ENCODE assay signal across 1 cellular context in genomic region chr3:51637941-51638471, GRCh38.
A peak's percentile ranks its signal among the peaks of the same experiment; 100 is the strongest.
TF ChIP-seq lines count a peak whose summit lies in the region.

No MANE protein-coding gene starts in this region.

TF ChIP-seq in HepG2, 621 proteins besides CTCF, POLR2A, EP300 and RAD21 (continued from another document and continues in another):
- TF ChIP-seq, protein P1, sequence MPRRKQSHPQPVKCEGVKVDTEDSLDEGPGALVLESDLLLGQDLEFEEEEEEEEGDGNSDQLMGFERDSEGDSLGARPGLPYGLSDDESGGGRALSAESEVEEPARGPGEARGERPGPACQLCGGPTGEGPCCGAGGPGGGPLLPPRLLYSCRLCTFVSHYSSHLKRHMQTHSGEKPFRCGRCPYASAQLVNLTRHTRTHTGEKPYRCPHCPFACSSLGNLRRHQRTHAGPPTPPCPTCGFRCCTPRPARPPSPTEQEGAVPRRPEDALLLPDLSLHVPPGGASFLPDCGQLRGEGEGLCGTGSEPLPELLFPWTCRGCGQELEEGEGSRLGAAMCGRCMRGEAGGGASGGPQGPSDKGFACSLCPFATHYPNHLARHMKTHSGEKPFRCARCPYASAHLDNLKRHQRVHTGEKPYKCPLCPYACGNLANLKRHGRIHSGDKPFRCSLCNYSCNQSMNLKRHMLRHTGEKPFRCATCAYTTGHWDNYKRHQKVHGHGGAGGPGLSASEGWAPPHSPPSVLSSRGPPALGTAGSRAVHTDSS (CRISPR knock-in tag; conservative IDR thresholded peaks at IDR 0.05): no peak
- TF ChIP-seq IRF2 (CRISPR knock-in tag; IDR thresholded peaks at IDR 0.05): peak; percentile 71; the same call in 1 of the 2 replicates
- TF ChIP-seq MED8 (CRISPR knock-in tag; IDR thresholded peaks at IDR 0.05; ENCODE audit: insufficient replicate concordance): no peak
- TF ChIP-seq ZFP82 (CRISPR knock-in tag; IDR thresholded peaks at IDR 0.05; ENCODE audit: borderline replicate concordance): no peak
- 0 out of 2 replicates have a peak, but pooled peaks have one; percentile 33 for TF ChIP-seq THRA (CRISPR knock-in tag; IDR thresholded peaks at IDR 0.05; ENCODE audit: borderline replicate concordance)
- TF ChIP-seq ZNF724P (CRISPR knock-in tag; IDR thresholded peaks at IDR 0.05; ENCODE audit: borderline replicate concordance): no peak
- TF ChIP-seq ZNF746 (CRISPR knock-in tag; IDR thresholded peaks at IDR 0.05): no peak
- TF ChIP-seq ZIK1 (CRISPR knock-in tag; IDR thresholded peaks at IDR 0.05; ENCODE audit: borderline replicate concordance, low read depth): no peak
- TF ChIP-seq, protein P2, sequence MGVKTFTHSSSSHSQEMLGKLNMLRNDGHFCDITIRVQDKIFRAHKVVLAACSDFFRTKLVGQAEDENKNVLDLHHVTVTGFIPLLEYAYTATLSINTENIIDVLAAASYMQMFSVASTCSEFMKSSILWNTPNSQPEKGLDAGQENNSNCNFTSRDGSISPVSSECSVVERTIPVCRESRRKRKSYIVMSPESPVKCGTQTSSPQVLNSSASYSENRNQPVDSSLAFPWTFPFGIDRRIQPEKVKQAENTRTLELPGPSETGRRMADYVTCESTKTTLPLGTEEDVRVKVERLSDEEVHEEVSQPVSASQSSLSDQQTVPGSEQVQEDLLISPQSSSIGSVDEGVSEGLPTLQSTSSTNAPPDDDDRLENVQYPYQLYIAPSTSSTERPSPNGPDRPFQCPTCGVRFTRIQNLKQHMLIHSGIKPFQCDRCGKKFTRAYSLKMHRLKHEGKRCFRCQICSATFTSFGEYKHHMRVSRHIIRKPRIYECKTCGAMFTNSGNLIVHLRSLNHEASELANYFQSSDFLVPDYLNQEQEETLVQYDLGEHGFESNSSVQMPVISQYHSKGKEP (CRISPR knock-in tag; IDR thresholded peaks at IDR 0.05): no peak
- TF ChIP-seq RERE (CRISPR knock-in tag; IDR thresholded peaks at IDR 0.05; ENCODE audit: low read depth): no peak
- no peak for TF ChIP-seq ZNF713 (CRISPR knock-in tag; IDR thresholded peaks at IDR 0.05)
- TF ChIP-seq ZNF275 (CRISPR knock-in tag; IDR thresholded peaks at IDR 0.05; ENCODE audit: borderline replicate concordance): no peak
- TF ChIP-seq ZKSCAN8 (CRISPR knock-in tag; IDR thresholded peaks at IDR 0.05; ENCODE audit: borderline replicate concordance): no peak
- TF ChIP-seq U2AF2 (IDR thresholded peaks at IDR 0.05; ENCODE audit: low read depth, low read length): no peak
- no peak for TF ChIP-seq KLF13 (CRISPR knock-in tag; IDR thresholded peaks at IDR 0.05)
- TF ChIP-seq ATAD3A (CRISPR knock-in tag; IDR thresholded peaks at IDR 0.05): no peak
- TF ChIP-seq, protein P3, sequence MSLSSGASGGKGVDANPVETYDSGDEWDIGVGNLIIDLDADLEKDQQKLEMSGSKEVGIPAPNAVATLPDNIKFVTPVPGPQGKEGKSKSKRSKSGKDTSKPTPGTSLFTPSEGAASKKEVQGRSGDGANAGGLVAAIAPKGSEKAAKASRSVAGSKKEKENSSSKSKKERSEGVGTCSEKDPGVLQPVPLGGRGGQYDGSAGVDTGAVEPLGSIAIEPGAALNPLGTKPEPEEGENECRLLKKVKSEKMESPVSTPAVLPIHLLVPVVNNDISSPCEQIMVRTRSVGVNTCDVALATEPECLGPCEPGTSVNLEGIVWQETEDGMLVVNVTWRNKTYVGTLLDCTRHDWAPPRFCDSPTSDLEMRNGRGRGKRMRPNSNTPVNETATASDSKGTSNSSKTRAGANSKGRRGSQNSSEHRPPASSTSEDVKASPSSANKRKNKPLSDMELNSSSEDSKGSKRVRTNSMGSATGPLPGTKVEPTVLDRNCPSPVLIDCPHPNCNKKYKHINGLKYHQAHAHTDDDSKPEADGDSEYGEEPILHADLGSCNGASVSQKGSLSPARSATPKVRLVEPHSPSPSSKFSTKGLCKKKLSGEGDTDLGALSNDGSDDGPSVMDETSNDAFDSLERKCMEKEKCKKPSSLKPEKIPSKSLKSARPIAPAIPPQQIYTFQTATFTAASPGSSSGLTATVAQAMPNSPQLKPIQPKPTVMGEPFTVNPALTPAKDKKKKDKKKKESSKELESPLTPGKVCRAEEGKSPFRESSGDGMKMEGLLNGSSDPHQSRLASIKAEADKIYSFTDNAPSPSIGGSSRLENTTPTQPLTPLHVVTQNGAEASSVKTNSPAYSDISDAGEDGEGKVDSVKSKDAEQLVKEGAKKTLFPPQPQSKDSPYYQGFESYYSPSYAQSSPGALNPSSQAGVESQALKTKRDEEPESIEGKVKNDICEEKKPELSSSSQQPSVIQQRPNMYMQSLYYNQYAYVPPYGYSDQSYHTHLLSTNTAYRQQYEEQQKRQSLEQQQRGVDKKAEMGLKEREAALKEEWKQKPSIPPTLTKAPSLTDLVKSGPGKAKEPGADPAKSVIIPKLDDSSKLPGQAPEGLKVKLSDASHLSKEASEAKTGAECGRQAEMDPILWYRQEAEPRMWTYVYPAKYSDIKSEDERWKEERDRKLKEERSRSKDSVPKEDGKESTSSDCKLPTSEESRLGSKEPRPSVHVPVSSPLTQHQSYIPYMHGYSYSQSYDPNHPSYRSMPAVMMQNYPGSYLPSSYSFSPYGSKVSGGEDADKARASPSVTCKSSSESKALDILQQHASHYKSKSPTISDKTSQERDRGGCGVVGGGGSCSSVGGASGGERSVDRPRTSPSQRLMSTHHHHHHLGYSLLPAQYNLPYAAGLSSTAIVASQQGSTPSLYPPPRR (CRISPR knock-in tag; IDR thresholded peaks at IDR 0.05; ENCODE audit: borderline replicate concordance): no peak
- TF ChIP-seq, protein P4, sequence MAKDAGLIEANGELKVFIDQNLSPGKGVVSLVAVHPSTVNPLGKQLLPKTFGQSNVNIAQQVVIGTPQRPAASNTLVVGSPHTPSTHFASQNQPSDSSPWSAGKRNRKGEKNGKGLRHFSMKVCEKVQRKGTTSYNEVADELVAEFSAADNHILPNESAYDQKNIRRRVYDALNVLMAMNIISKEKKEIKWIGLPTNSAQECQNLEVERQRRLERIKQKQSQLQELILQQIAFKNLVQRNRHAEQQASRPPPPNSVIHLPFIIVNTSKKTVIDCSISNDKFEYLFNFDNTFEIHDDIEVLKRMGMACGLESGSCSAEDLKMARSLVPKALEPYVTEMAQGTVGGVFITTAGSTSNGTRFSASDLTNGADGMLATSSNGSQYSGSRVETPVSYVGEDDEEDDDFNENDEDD (CRISPR knock-in tag; IDR thresholded peaks at IDR 0.05; ENCODE audit: borderline replicate concordance): 0 out of 2 replicates have a peak, but pooled peaks have one; percentile 22
- TF ChIP-seq MEIS1 (CRISPR knock-in tag; IDR thresholded peaks at IDR 0.05; ENCODE audit: borderline replicate concordance): no peak
- TF ChIP-seq SCMH1 (CRISPR knock-in tag; IDR thresholded peaks at IDR 0.05; ENCODE audit: borderline replicate concordance): no peak
- no peak for TF ChIP-seq HDAC6 (IDR thresholded peaks at IDR 0.05; ENCODE audit: low read depth, low read length)
- no peak for TF ChIP-seq NR2F6 (IDR thresholded peaks at IDR 0.05)
- TF ChIP-seq NR2F6 (CRISPR knock-in tag; IDR thresholded peaks at IDR 0.05): no peak
- peak; percentile 38; the same call in 1 of the 2 replicates for TF ChIP-seq ELF3 (CRISPR knock-in tag; IDR thresholded peaks at IDR 0.05)
- TF ChIP-seq TFAP4 (IDR thresholded peaks at IDR 0.05; ENCODE audit: borderline replicate concordance, low read depth): no peak
- TF ChIP-seq ZSCAN25 (CRISPR knock-in tag; IDR thresholded peaks at IDR 0.05): no peak
- no peak for TF ChIP-seq ZBTB7B (CRISPR knock-in tag; IDR thresholded peaks at IDR 0.05)
- no peak for TF ChIP-seq ZZZ3 (CRISPR knock-in tag; IDR thresholded peaks at IDR 0.05; ENCODE audit: borderline replicate concordance)
- no peak for TF ChIP-seq ZNF17 (CRISPR knock-in tag; IDR thresholded peaks at IDR 0.05)
- no peak for TF ChIP-seq ZNF468 (CRISPR knock-in tag; IDR thresholded peaks at IDR 0.05)
- 0 out of 2 replicates have a peak, but pooled peaks have one; percentile 32 for TF ChIP-seq IKZF5 (CRISPR knock-in tag; IDR thresholded peaks at IDR 0.05)
- no peak for TF ChIP-seq ZNF329 (CRISPR knock-in tag; IDR thresholded peaks at IDR 0.05; ENCODE audit: low read depth)
- TF ChIP-seq SRY (CRISPR knock-in tag; IDR thresholded peaks at IDR 0.05): no peak
- peak; percentile 52 for TF ChIP-seq FOXA3 (CRISPR knock-in tag; IDR thresholded peaks at IDR 0.05)
- TF ChIP-seq ZFYVE20 (CRISPR knock-in tag; IDR thresholded peaks at IDR 0.05; ENCODE audit: borderline replicate concordance, low read depth): no peak
- TF ChIP-seq GATAD2A (CRISPR knock-in tag; IDR thresholded peaks at IDR 0.05): no peak
- TF ChIP-seq MIXL1 (CRISPR knock-in tag; IDR thresholded peaks at IDR 0.05): 0 out of 2 replicates have a peak, but pooled peaks have one; percentile 35
